ENCODE assay signal across 31 cellular contexts in genomic region chr18:77395941-77396340, GRCh38.
"Had no signal": no experiment of that assay in that cellular context is flagged by ENCODE, and none has a peak within 500 bp of the region (broad histone marks: within the 10 kb centered on the region; RNA-seq: fewer than 3 reads in every experiment).

No MANE protein-coding gene starts in this region.

- H3K4me1 ChIP-seq: adrenal gland, breast epithelium, SJCRH30 had no signal

- H3K36me3 Mint-ChIP-seq: activated CD4-positive, alpha-beta memory T cell treated with anti-CD3 and anti-CD28 coated beads for 36 hours; activated naive CD4-positive, alpha-beta T cell treated with anti-CD3 and anti-CD28 coated beads, Interleukin-2, amount 50 U/mL, for 72 hours had no signal

- ATAC-seq: activated CD4-positive, CD25-positive, alpha-beta regulatory T cell treated with anti-CD3 and anti-CD28 coated beads, Interleukin-2, amount 50 U/mL, for 24 hours; activated naive CD4-positive, alpha-beta T cell treated with anti-CD3 and anti-CD28 coated beads, Interleukin-2, amount 50 U/mL, for 72 hours; activated T-cell treated with anti-CD3 and anti-CD28 coated beads, Interleukin-2, amount 50 U/mL, for 4 hours; body of pancreas; Panc1; WTC11 had no signal

- H3K36me3 ChIP-seq: adrenal gland, breast epithelium, SJCRH30 had no signal

- H3K4me3 ChIP-seq: adrenal gland, body of pancreas, breast epithelium, SJCRH30, SK-N-MC had no signal

- H3K27ac Mint-ChIP-seq: activated CD4-positive, alpha-beta memory T cell treated with anti-CD3 and anti-CD28 coated beads for 36 hours; activated naive CD4-positive, alpha-beta T cell treated with anti-CD3 and anti-CD28 coated beads for 36 hours; activated naive CD4-positive, alpha-beta T cell treated with anti-CD3 and anti-CD28 coated beads, Interleukin-2, amount 50 U/mL, for 72 hours; activated T-helper 1 cell treated with anti-CD3 and anti-CD28 coated beads, Interleukin-12 subunit alpha, Interleukin-12 subunit beta, Interleukin-2, Interleukin-4 antibody, amounts not matched to agents 30 ng/mL and 10 ng/mL and 1 ng/mL, durations not matched to agents 14 hours and 24 hours and 36 hours; WTC11 had no signal

- H3K9me3 Mint-ChIP-seq: activated T-helper 1 cell treated with anti-CD3 and anti-CD28 coated beads, Interleukin-12 subunit alpha, Interleukin-12 subunit beta, Interleukin-2, Interleukin-4 antibody, amounts not matched to agents 30 ng/mL and 10 ng/mL and 1 ng/mL, durations not matched to agents 14 hours and 24 hours and 36 hours had no signal

- DNase-seq: activated CD4-positive, alpha-beta memory T cell treated with anti-CD3 and anti-CD28 coated beads for 36 hours; activated CD4-positive, alpha-beta T cell treated with anti-CD3 and anti-CD28 coated beads for 4 hours; activated CD4-positive, alpha-beta T cell treated with anti-CD3 and anti-CD28 coated beads, Interleukin-2, amount 50 U/mL, for 1 hour; activated CD8-positive, alpha-beta memory T cell treated with anti-CD3 and anti-CD28 coated beads, Interleukin-2, amount 50 U/mL, for 4 hours; activated gamma-delta T cell treated with Interleukin-2 at 50 U/mL for 16 hours; activated naive CD4-positive, alpha-beta T cell treated with anti-CD3 and anti-CD28 coated beads for 36 hours; activated T-cell treated with anti-CD3 and anti-CD28 coated beads for 4 hours; activated T-cell treated with anti-CD3 and anti-CD28 coated beads, Interleukin-2, amount 50 U/mL, for 4 hours; adrenal gland; body of pancreas; NCI-H1092 treated with DMSO at 0.1 percent for 48 hours; NCI-H1417; NCI-H146; NCI-H187; NCI-H2029 treated with DMSO at 0.1 percent for 48 hours; NCI-H2107; NCI-H2171; NCI-H510A; NCI-H774; SHP77; SJCRH30; T1000 had no signal

- H3K27me3 ChIP-seq: adrenal gland, body of pancreas, breast epithelium, SJCRH30 had no signal

- FAIRE-seq: astrocyte, TTC549 had no signal

- H3K4me3 Mint-ChIP-seq: activated CD4-positive, alpha-beta memory T cell treated with anti-CD3 and anti-CD28 coated beads for 36 hours; activated naive CD4-positive, alpha-beta T cell treated with anti-CD3 and anti-CD28 coated beads for 36 hours; activated T-cell treated with anti-CD3 and anti-CD28 coated beads, Interleukin-2, amount 50 U/mL, for 4 hours; activated T-helper 1 cell treated with anti-CD3 and anti-CD28 coated beads, Interleukin-12 subunit alpha, Interleukin-12 subunit beta, Interleukin-2, Interleukin-4 antibody, amounts not matched to agents 30 ng/mL and 10 ng/mL and 1 ng/mL, durations not matched to agents 14 hours and 24 hours and 36 hours; WTC11 had no signal

- H3K4me1 Mint-ChIP-seq: WTC11 had no signal

- H3K27ac ChIP-seq: adrenal gland, body of pancreas, breast epithelium, SJCRH30, SK-N-MC had no signal

- H3K9me3 ChIP-seq: adrenal gland, body of pancreas, breast epithelium, SJCRH30 had no signal
